In the genomic region with DNA sequence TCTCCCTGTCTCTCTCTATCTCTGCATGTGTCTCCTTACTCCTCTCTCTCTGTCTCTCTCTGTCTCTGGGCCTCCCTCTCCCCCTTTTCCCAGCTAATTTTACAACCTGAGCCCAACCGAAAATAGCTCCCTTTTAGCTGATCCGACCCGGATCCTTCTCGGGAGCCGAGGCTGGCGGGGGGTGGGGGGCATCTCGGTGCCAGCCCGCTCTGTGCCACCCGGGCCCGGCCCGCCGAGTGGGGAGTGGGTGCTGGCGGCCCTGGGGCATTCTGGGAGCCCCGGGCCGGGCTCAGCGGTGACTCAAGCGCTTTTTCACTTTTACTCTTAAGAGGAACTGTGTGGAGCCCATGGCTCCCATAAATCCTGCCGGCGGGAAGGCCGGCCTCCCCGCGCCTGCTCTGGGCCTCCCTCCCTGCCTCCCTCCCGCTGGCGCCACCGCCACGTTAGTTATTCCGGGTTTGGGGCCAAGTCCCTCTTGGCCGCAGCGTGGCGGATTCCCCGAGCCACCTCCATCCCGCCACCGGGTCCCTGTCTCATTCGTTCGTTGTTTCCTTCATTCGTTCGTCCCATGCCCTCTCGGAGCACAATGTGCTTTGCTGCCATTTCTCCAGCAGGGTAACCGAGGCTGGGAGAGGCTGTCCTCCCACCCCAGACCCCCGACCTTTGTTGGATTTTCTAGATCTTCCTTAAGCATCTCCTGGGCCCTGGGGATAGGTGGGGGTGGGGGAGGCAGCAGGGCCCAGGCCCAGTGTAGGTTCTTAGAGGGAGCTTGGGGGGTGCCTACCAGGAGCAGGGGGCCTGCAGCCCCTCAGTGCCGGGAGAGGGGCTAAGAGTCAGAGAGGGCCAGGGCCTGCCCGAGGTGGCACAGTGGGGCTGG, we compare ENCODE assay signal across 2 cellular contexts.
TF ChIP-seq lines count a peak whose summit lies in the region.

No MANE protein-coding gene starts in this region.

TF ChIP-seq in IMR-90, 13 proteins besides CTCF, POLR2A, EP300 and RAD21:
- TF ChIP-seq MXI1 (IDR thresholded peaks at IDR 0.05; ENCODE audit: borderline replicate concordance, low read depth, low read length) (0 out of 2 replicates have a peak, but pooled peaks have one; percentile 12), MAZ (IDR thresholded peaks at IDR 0.05; ENCODE audit: borderline replicate concordance, low read depth, low read length) (0 out of 2 replicates have a peak, but pooled peaks have one; percentile 51), RCOR1 (IDR thresholded peaks at IDR 0.05; ENCODE audit: insufficient replicate concordance, low read length) (no peak)

TF ChIP-seq in liver, 16 proteins besides CTCF, POLR2A, EP300 and RAD21:
- TF ChIP-seq GABPA (IDR thresholded peaks at IDR 0.05 in 1 of 2, conservative IDR thresholded peaks at IDR 0.05 in 1 of 2) (no peak), JUND (IDR thresholded peaks at IDR 0.05) (no peak), FOXA1 (IDR thresholded peaks at IDR 0.05) (no peak), YY1 (IDR thresholded peaks at IDR 0.05) (peak; percentile 27), HNF4A (conservative IDR thresholded peaks at IDR 0.05) (no peak)
- TF ChIP-seq, protein P1, sequence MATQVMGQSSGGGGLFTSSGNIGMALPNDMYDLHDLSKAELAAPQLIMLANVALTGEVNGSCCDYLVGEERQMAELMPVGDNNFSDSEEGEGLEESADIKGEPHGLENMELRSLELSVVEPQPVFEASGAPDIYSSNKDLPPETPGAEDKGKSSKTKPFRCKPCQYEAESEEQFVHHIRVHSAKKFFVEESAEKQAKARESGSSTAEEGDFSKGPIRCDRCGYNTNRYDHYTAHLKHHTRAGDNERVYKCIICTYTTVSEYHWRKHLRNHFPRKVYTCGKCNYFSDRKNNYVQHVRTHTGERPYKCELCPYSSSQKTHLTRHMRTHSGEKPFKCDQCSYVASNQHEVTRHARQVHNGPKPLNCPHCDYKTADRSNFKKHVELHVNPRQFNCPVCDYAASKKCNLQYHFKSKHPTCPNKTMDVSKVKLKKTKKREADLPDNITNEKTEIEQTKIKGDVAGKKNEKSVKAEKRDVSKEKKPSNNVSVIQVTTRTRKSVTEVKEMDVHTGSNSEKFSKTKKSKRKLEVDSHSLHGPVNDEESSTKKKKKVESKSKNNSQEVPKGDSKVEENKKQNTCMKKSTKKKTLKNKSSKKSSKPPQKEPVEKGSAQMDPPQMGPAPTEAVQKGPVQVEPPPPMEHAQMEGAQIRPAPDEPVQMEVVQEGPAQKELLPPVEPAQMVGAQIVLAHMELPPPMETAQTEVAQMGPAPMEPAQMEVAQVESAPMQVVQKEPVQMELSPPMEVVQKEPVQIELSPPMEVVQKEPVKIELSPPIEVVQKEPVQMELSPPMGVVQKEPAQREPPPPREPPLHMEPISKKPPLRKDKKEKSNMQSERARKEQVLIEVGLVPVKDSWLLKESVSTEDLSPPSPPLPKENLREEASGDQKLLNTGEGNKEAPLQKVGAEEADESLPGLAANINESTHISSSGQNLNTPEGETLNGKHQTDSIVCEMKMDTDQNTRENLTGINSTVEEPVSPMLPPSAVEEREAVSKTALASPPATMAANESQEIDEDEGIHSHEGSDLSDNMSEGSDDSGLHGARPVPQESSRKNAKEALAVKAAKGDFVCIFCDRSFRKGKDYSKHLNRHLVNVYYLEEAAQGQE (IDR thresholded peaks at IDR 0.05) = no peak
TF ChIP-seq in liver: peak in this region for 1.
